8 cellular contexts compared by ENCODE assay signal in the genomic region with DNA sequence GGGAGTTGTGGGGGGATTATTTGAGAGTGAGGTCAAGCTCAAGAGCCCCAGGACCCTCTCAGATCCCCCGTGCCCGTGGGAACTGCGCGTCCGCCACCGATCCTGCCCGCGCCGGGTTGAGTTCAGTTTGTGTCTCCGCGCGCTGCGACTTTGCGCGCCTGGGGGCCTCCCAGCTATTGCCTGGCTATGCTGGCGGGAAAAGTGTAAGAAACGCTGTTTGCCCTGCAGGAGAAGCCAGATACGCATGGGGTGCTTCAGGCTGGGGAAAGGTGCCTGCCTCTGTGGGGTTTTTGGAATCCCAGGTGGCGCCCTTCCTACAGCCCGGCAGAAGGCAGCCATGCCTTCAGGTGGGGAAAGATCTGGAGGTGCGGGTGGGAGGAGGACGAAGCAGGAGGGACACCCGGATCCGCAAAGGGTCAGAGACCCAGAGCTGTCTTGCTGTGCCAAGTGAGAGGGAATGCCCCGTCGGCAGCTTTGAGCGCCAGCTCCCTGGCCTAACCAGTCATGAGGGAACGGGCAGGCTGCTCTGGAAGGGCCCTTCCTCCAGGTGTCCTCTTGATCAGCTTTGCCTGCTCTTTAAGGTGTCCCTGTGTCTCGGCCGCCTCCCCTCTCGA. TPM values are rescaled to one million over a fixed set of nuclear protein-coding genes. Genes with fewer than 3 reads are reported as not detected.
DNase-seq lines count a peak whose midpoint lies in the region; ATAC-seq and TF ChIP-seq lines count a peak whose summit lies in the region.

No MANE protein-coding gene starts in this region.

- TF ChIP-seq CTCF in suprapubic skin (IDR thresholded peaks at IDR 0.05) = no peak

- H3K27ac ChIP-seq in adipose tissue (ENCODE audit: low read depth, low read length) (peak overlapping the region; percentile 96), suprapubic skin (peak overlapping the region; percentile 98)

- TF ChIP-seq EP300 in suprapubic skin (IDR thresholded peaks at IDR 0.05) = no peak

- peak overlapping the region; percentile 49 for H3K4me3 ChIP-seq in suprapubic skin

- TF ChIP-seq POLR2A in suprapubic skin (IDR thresholded peaks at IDR 0.05) = no peak

- no peaks in the 10 kb centered on the region for H3K36me3 ChIP-seq in suprapubic skin

- intact Hi-C loops in left colon (cut with DNase I, micrococcal nuclease) = no loop called here

- WGBS in adipose tissue, 3 donors = 34 to 57% (median 40%) methylated on average over 31 of the region's 31 CpGs
- 15% methylated on average over 31 of the region's 31 CpGs for WGBS in suprapubic skin

- peaks cover 71% of the 10 kb centered on the region for H3K4me1 ChIP-seq in suprapubic skin

- no peaks in the 10 kb centered on the region for H3K27me3 ChIP-seq in suprapubic skin

- H3K9me3 ChIP-seq in suprapubic skin = no peaks in the 10 kb centered on the region

- no peak for ATAC-seq in activated CD4-positive, CD25-positive, alpha-beta regulatory T cell treated with anti-CD3 and anti-CD28 coated beads, Interleukin-2, amount 50 U/mL, for 24 hours
- ATAC-seq in left colon = no peak
- ATAC-seq in GM18511 (IDR thresholded peaks at IDR 0.05; ENCODE audit: unreplicated experiment) = no peak

- DNase-seq in activated CD4-positive, CD25-positive, alpha-beta regulatory T cell treated with anti-CD3 and anti-CD28 coated beads, Interleukin-2, amount 50 U/mL, for 72 hours = peak; percentile 38
- peak; percentile 41 to 42 for DNase-seq in left colon
- no peak for DNase-seq in suprapubic skin (ENCODE audit: low spot score in 2 of 2)
- no peak for DNase-seq in activated gamma-delta T cell (lab: John Stamatoyannopoulos, UW)
- DNase-seq in SIG-M5 treated with dmso at 0.1 percent for 504 hours (lab: John Stamatoyannopoulos, UW; ENCODE audit: unreplicated experiment) = no peak

RNA-seq across cellular contexts. Expression of gene TEX44, which starts 22.5 kb away (rescaled TPM):
- polyA plus RNA-seq in adipose tissue = not detected
- total RNA-seq in left colon = not detected
- total RNA-seq in suprapubic skin = not detected

Comparison
In these comparisons a context has a peak if more than half of its experiments do, and no peak if none do; other contexts are left out.
1. DNase-seq: peak in activated CD4-positive, CD25-positive, alpha-beta regulatory T cell treated with anti-CD3 and anti-CD28 coated beads, Interleukin-2, amount 50 U/mL, for 72 hours (single experiment) and left colon (2 of 2); none in suprapubic skin (0 of 2), activated gamma-delta T cell (single experiment) and SIG-M5 treated with dmso at 0.1 percent for 504 hours (single experiment).